Comparison of ENCODE assay signal across 8 cellular contexts in genomic region chr5:154197801-154198461, GRCh38. TPM values are rescaled to one million over a fixed set of nuclear protein-coding genes. Genes with fewer than 3 reads are reported as not detected.
A peak's percentile ranks its signal among the peaks of the same experiment; 100 is the strongest.
DNase-seq lines count a peak whose midpoint lies in the region; ATAC-seq and TF ChIP-seq lines count a peak whose summit lies in the region.

No MANE protein-coding gene starts in this region.

- ATAC-seq in HG03175 (IDR thresholded peaks at IDR 0.05; ENCODE audit: unreplicated experiment), result no peak

- H3K27ac ChIP-seq in CD4-positive, alpha-beta memory T cell (ENCODE audit: low read depth, low read length), result peak overlapping the region; percentile 47
- H3K27ac ChIP-seq in effector memory CD4-positive, alpha-beta T cell (ENCODE audit: insufficient read depth, low read length, poor library complexity, severe bottlenecking), result peak overlapping the region; percentile 49
- no peak overlapping the region for H3K27ac ChIP-seq in sigmoid colon

- H3K4me1 Mint-ChIP-seq in CD4-positive, alpha-beta memory T cell, result peaks cover 43 to 90% (median 72%) of the 10 kb centered on the region in 4 donors

- no peak for TF ChIP-seq EP300 in sigmoid colon (IDR thresholded peaks at IDR 0.05)

- H3K27ac Mint-ChIP-seq in CD4-positive, alpha-beta memory T cell, result peak overlapping the region; percentile 80 to 95 (median 92)

- TF ChIP-seq CTCF in sigmoid colon (IDR thresholded peaks at IDR 0.05), result no peak

- H3K9me3 Mint-ChIP-seq in CD4-positive, alpha-beta memory T cell, result no peaks in the 10 kb centered on the region

- CTCF ChIA-PET in CD4-positive, alpha-beta memory T cell (lab: Charles Lee; ENCODE audit: partially characterized antibody), result interaction anchor here (0.9 to 6.7 kb wide), 13 partner anchors 8 to 207 kb away, joined by 3 to 46 read pairs (median 11); partner anchors contain the start of gene GALNT10

- H3K4me3 Mint-ChIP-seq in CD4-positive, alpha-beta memory T cell, result peak overlapping the region in 7 of 8 donors; percentile 3 to 75 (median 49)

- POLR2A ChIA-PET in CD4-positive, alpha-beta memory T cell (lab: Charles Lee; ENCODE audit: partially characterized antibody), result interaction anchor here (1.0 to 10.9 kb wide), 9 partner anchors 7 to 159 kb away, joined by 3 to 105 read pairs (median 6); partner anchors contain the start of genes FAM114A2, GALNT10 and MFAP3

- WGBS in sigmoid colon, 2 donors, result 54 to 68% methylated on average over 8 of the region's 8 CpGs

- TF ChIP-seq POLR2A in sigmoid colon (IDR thresholded peaks at IDR 0.05), result no peak

- no peaks in the 10 kb centered on the region for H3K27me3 Mint-ChIP-seq in CD4-positive, alpha-beta memory T cell

- intact Hi-C loops in CD4-positive, alpha-beta memory T cell (cut with micrococcal nuclease), result loop anchor here (1.0 kb wide), 2 partner anchors 8 to 126 kb away; partner anchors contain the start of gene GALNT10
- intact Hi-C loops in sigmoid colon (cut with DNase I), result no loop called here

- peaks cover 63% of the 10 kb centered on the region for H3K4me1 ChIP-seq in CD4-positive, alpha-beta memory T cell (ENCODE audit: insufficient read depth, low read length)
- peaks cover 34% of the 10 kb centered on the region for H3K4me1 ChIP-seq in effector memory CD4-positive, alpha-beta T cell (ENCODE audit: control insufficient read depth, insufficient read depth, low read length, poor library complexity, severe bottlenecking)
- peaks cover 0 to 64% (median 50%) of the 10 kb centered on the region in 4 donors for H3K4me1 ChIP-seq in sigmoid colon

- H3K36me3 Mint-ChIP-seq in CD4-positive, alpha-beta memory T cell, result peaks cover 11 to 25% of the 10 kb centered on the region in 2 donors

- no peak overlapping the region for H3K4me3 ChIP-seq in CD4-positive, alpha-beta memory T cell (ENCODE audit: low read length in 2 of 2)
- H3K4me3 ChIP-seq in effector memory CD4-positive, alpha-beta T cell (ENCODE audit: insufficient read depth, low read depth, low read length, poor library complexity, severe bottlenecking), result no peak overlapping the region
- no peak overlapping the region for H3K4me3 ChIP-seq in sigmoid colon

- no peaks in the 10 kb centered on the region for H3K9me3 ChIP-seq in CD4-positive, alpha-beta memory T cell (ENCODE audit: control insufficient read depth in 1 of 2, low read length in 2 of 2)
- no peaks in the 10 kb centered on the region for H3K9me3 ChIP-seq in effector memory CD4-positive, alpha-beta T cell (ENCODE audit: control insufficient read depth, low read length)
- H3K9me3 ChIP-seq in sigmoid colon, result no peaks in the 10 kb centered on the region

- H3K27me3 ChIP-seq in CD4-positive, alpha-beta memory T cell (ENCODE audit: insufficient read depth, low read length), result no peaks in the 10 kb centered on the region
- H3K27me3 ChIP-seq in effector memory CD4-positive, alpha-beta T cell (replicated peaks; ENCODE audit: control insufficient read depth, insufficient read depth, low read length, poor library complexity, severe bottlenecking), result no peaks in the 10 kb centered on the region
- H3K27me3 ChIP-seq in sigmoid colon, result no peaks in the 10 kb centered on the region

- H3K36me3 ChIP-seq in CD4-positive, alpha-beta memory T cell (ENCODE audit: insufficient read depth, low read length), result no peaks in the 10 kb centered on the region
- no peaks in the 10 kb centered on the region for H3K36me3 ChIP-seq in effector memory CD4-positive, alpha-beta T cell (ENCODE audit: control insufficient read depth, insufficient read depth, low read length)
- H3K36me3 ChIP-seq in sigmoid colon, result peaks cover 0 to 7% (median 3%) of the 10 kb centered on the region in 4 donors

- DNase-seq in CD4-positive, alpha-beta memory T cell, result peak; percentile 53 to 83 (median 59)
- peak; percentile 65 for DNase-seq in HK-2 (ENCODE audit: unreplicated experiment)
- DNase-seq in activated CD4-positive, alpha-beta T cell treated with anti-CD3 and anti-CD28 coated beads for 1 hour, result peak; percentile 40
- DNase-seq in effector memory CD4-positive, alpha-beta T cell, result peak; percentile 32 to 53 (median 52)
- DNase-seq in stimulated activated CD4-positive, alpha-beta T cell treated with anti-CD3 and anti-CD28 coated beads, TNF-alpha, amount 100 ng/mL, for 24 hours (ENCODE audit: low read depth in 3 of 3), result peak in 2 of 3 experiments; percentile 28 to 67
- no peak for DNase-seq in sigmoid colon
- no peak for DNase-seq in putamen (ENCODE audit: low spot score)

RNA-seq across cellular contexts. Expression of gene GALNT10, which starts 7.4 kb away (rescaled TPM):
- 10 to 100 TPM; 32.8 to 35.7 TPM for total RNA-seq in CD4-positive, alpha-beta memory T cell
- 10 to 100 TPM in 1 of 2 donors, 1 to 10 TPM in 1; 9.6 to 20.7 TPM for polyA plus RNA-seq in CD4-positive, alpha-beta memory T cell
- 10 to 100 TPM; 24.3 to 41.7 (median 37.2) TPM for total RNA-seq in sigmoid colon
- polyA plus RNA-seq in sigmoid colon, result 10 to 100 TPM in 1 of 3 donors, 1 to 10 TPM in 2; 6.0 to 21.2 (median 7.2) TPM

Comparison
In these comparisons a context has a peak if more than half of its experiments do, and no peak if none do; other contexts are left out.
1. DNase-seq: peak in CD4-positive, alpha-beta memory T cell (5 of 5), HK-2 (single experiment), activated CD4-positive, alpha-beta T cell treated with anti-CD3 and anti-CD28 coated beads for 1 hour (single experiment), effector memory CD4-positive, alpha-beta T cell (3 of 3) and stimulated activated CD4-positive, alpha-beta T cell treated with anti-CD3 and anti-CD28 coated beads, TNF-alpha, amount 100 ng/mL, for 24 hours (2 of 3); none in sigmoid colon (single experiment) and putamen (single experiment).
2. H3K27ac ChIP-seq: peak in CD4-positive, alpha-beta memory T cell (single experiment) and effector memory CD4-positive, alpha-beta T cell (single experiment); none in sigmoid colon (0 of 4).